In the genomic region with DNA sequence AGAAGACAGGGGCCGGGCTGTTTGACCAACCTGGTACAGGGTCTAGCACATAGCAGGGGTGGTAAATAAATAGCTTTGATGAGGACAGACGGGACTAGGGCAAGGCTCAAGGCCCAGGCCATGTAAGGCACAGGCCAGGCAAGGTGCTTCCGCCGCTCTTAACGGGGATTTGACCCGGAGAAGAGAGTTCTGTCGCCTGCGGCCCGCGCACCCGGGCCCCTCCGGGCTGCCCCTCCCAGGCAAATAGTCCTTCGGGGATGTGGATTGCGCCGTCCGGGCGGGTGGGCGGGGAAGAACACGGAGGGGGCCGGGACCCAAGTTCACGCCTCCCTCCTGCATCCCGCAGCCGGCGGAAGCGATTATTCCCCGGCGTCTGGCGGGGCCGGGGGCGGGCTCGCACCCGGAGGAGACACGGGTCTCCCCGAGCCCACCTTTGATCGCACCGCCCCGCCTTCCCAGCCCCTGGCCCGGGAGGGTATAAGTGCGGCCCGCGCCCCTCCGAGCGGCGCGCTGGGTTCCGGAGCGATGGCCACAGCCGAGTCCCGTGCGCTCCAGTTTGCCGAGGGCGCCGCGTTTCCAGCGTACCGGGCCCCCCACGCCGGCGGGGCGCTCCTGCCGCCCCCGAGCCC, we compare ENCODE assay signal across 8 cellular contexts. TPM values are rescaled to one million over a fixed set of nuclear protein-coding genes. Genes with fewer than 3 reads are reported as not detected.
A peak's percentile ranks its signal among the peaks of the same experiment; 100 is the strongest.
DNase-seq lines count a peak whose midpoint lies in the region; ATAC-seq, FAIRE-seq and TF ChIP-seq lines count a peak whose summit lies in the region.

A gene (plus strand): TSS at position 508 of the 629 bp plus-strand sequence. CDS start 18 bp downstream, at position 526.

- TF ChIP-seq POLR2A in breast epithelium (IDR thresholded peaks at IDR 0.05) (no peak), stomach (IDR thresholded peaks at IDR 0.05) (no peak)

- H3K36me3 ChIP-seq in breast epithelium (no peaks in the 10 kb centered on the region), stomach (no peaks in the 10 kb centered on the region)

- H3K4me3 ChIP-seq in breast epithelium = peak within 1 kb of the TSS; percentile 38 to 72 (median 50)
- H3K4me3 ChIP-seq in iPS-11a (ENCODE audit: low read depth, low read length) = peak within 1 kb of the TSS; percentile 72
- peak within 1 kb of the TSS; percentile 45 to 64 (median 53) for H3K4me3 ChIP-seq in stomach

- H3K27ac ChIP-seq in breast epithelium (no peak within 1 kb of the TSS), stomach (no peak within 1 kb of the TSS)

- intact Hi-C loops in breast epithelium (cut with DNase I; ENCODE audit: low total_unique reads) = no loop called here
- intact Hi-C loops in MCF 10A (cut with micrococcal nuclease) = no loop called here
- intact Hi-C loops in stomach (cut with DNase I; ENCODE audit: low total_unique reads) = no loop called here

- no peak within 1 kb of the TSS for H3K4me3 Mint-ChIP-seq in MCF 10A (ENCODE audit: unreplicated experiment)
- H3K4me3 Mint-ChIP-seq in activated CD8-positive, alpha-beta T cell treated with anti-CD3 and anti-CD28 coated beads, Interleukin-2, amount 10 ng/mL, durations not matched to agents 7 days and 5 days = peak within 1 kb of the TSS; percentile 77

- CTCF ChIA-PET in MCF 10A (lab: Yijun Ruan, JAX) = interaction anchor here (0.7 to 1.0 kb wide), 2 partner anchors 26 to 234 kb away, joined by 3 to 5 read pairs; no protein-coding TSS in a partner anchor
- CTCF ChIA-PET in activated CD8-positive, alpha-beta T cell treated with anti-CD3 and anti-CD28 coated beads, Interleukin-2, amount 10 ng/mL, durations not matched to agents 7 days and 5 days (lab: Charles Lee) = interaction anchor here (1.4 to 1.8 kb wide), 4 partner anchors 98 to 158 kb away, joined by 4 to 9 read pairs (median 6); no protein-coding TSS in a partner anchor

- H3K27me3 Mint-ChIP-seq in MCF 10A (ENCODE audit: insufficient read depth, unreplicated experiment) = no peaks in the 10 kb centered on the region
- peaks cover 23% of the 10 kb centered on the region for H3K27me3 Mint-ChIP-seq in activated CD8-positive, alpha-beta T cell treated with anti-CD3 and anti-CD28 coated beads, Interleukin-2, amount 10 ng/mL, durations not matched to agents 7 days and 5 days (ENCODE audit: low read depth)

- no TSS peak for BruUV-seq in MCF 10A (replicated peaks; lab: Mats Ljungman, UMichigan)

- whole genome bisulfite sequencing in stomach, 5 donors = 4 to 11% (median 8%) methylated on average over 18 to 61 of the region's 62 CpGs

- TF ChIP-seq CTCF in breast epithelium (IDR thresholded peaks at IDR 0.05) (no peak), MCF 10A (IDR thresholded peaks at IDR 0.05; ENCODE audit: unreplicated experiment) (no peak), stomach (IDR thresholded peaks at IDR 0.05) (no peak)

- H3K9me3 Mint-ChIP-seq in MCF 10A (ENCODE audit: unreplicated experiment) = no peaks in the 10 kb centered on the region
- H3K9me3 Mint-ChIP-seq in activated CD8-positive, alpha-beta T cell treated with anti-CD3 and anti-CD28 coated beads, Interleukin-2, amount 10 ng/mL, durations not matched to agents 7 days and 5 days (ENCODE audit: insufficient read depth) = no peaks in the 10 kb centered on the region

- no peak for DNase-seq in breast epithelium (ENCODE audit: low spot score in 2 of 2)
- no peak for DNase-seq in MCF 10A (ENCODE audit: unreplicated experiment)
- DNase-seq in activated CD8-positive, alpha-beta T cell treated with anti-CD3 and anti-CD28 coated beads, Interleukin-2, amount 10 ng/mL, durations not matched to agents 7 days and 5 days = no peak
- no peak for DNase-seq in stomach
- DNase-seq in RCC 7860 (ENCODE audit: low spot score) = no peak
- DNase-seq in NCI-H2107 treated with DMSO at 0.1 percent for 48 hours (lab: John Stamatoyannopoulos, UW; ENCODE audit: unreplicated experiment) = no peak

- no peak within 1 kb of the TSS for H3K27ac Mint-ChIP-seq in MCF 10A (ENCODE audit: low read depth, unreplicated experiment)
- H3K27ac Mint-ChIP-seq in activated CD8-positive, alpha-beta T cell treated with anti-CD3 and anti-CD28 coated beads, Interleukin-2, amount 10 ng/mL, durations not matched to agents 7 days and 5 days = no peak within 1 kb of the TSS

- no peaks in the 10 kb centered on the region for H3K4me1 Mint-ChIP-seq in MCF 10A (ENCODE audit: insufficient read depth, unreplicated experiment)
- peaks cover 6% of the 10 kb centered on the region for H3K4me1 Mint-ChIP-seq in activated CD8-positive, alpha-beta T cell treated with anti-CD3 and anti-CD28 coated beads, Interleukin-2, amount 10 ng/mL, durations not matched to agents 7 days and 5 days (ENCODE audit: low read depth)

- peak; percentile 34 for ATAC-seq in HG02852 (IDR thresholded peaks at IDR 0.05; ENCODE audit: unreplicated experiment)
- peak; percentile 64 for ATAC-seq in activated CD8-positive, alpha-beta T cell treated with anti-CD3 and anti-CD28 coated beads, Interleukin-2, amount 10 ng/mL, durations not matched to agents 7 days and 5 days

- H3K36me3 Mint-ChIP-seq in MCF 10A (ENCODE audit: insufficient read depth, unreplicated experiment) = no peaks in the 10 kb centered on the region
- H3K36me3 Mint-ChIP-seq in activated CD8-positive, alpha-beta T cell treated with anti-CD3 and anti-CD28 coated beads, Interleukin-2, amount 10 ng/mL, durations not matched to agents 7 days and 5 days (ENCODE audit: low read depth) = peaks cover 7% of the 10 kb centered on the region

- peaks cover 2 to 5% of the 10 kb centered on the region in 2 donors for H3K27me3 ChIP-seq in breast epithelium
- H3K27me3 ChIP-seq in stomach = peaks cover 0 to 43% (median 19%) of the 10 kb centered on the region in 3 donors

- TF ChIP-seq EP300 in stomach (IDR thresholded peaks at IDR 0.05) = no peak

- H3K4me1 ChIP-seq in breast epithelium = no peaks in the 10 kb centered on the region
- peaks cover 11 to 17% (median 12%) of the 10 kb centered on the region in 4 donors for H3K4me1 ChIP-seq in stomach

- no peak for FAIRE-seq in RCC 7860 (lab: Jason Lieb, UNC)

- H3K9me3 ChIP-seq in breast epithelium (no peaks in the 10 kb centered on the region), stomach (no peaks in the 10 kb centered on the region)

- POLR2A ChIA-PET in MCF 10A (lab: Yijun Ruan, JAX) = no interaction called here
- POLR2A ChIA-PET in activated CD8-positive, alpha-beta T cell treated with anti-CD3 and anti-CD28 coated beads, Interleukin-2, amount 10 ng/mL, durations not matched to agents 7 days and 5 days (lab: Charles Lee) = interaction anchor here (0.7 kb wide), 1 partner anchor 403 kb away, joined by 3 read pairs; no protein-coding TSS in a partner anchor

RNA-seq across cellular contexts. Expression of the gene that starts here (rescaled TPM):
- total RNA-seq in breast epithelium (not detected), MCF 10A (2022) (not detected in 2 replicates), stomach (not detected)
- total RNA-seq in activated CD8-positive, alpha-beta T cell treated with anti-CD3 and anti-CD28 coated beads, Interleukin-2, amount 10 ng/mL, durations not matched to agents 7 days and 5 days = not detected
- polyA plus RNA-seq in stomach = 1 to 10 TPM in 1 of 3 donors, under 1 TPM in 1, not detected in 1; 0.10 to 2.0 TPM

Comparison
In these comparisons a context has a peak if more than half of its experiments do, and no peak if none do; other contexts are left out.
1. Peak in ATAC-seq in activated CD8-positive, alpha-beta T cell treated with anti-CD3 and anti-CD28 coated beads, Interleukin-2, amount 10 ng/mL, durations not matched to agents 7 days and 5 days; RNA of the gene not detected or under 1 TPM.